3 cellular contexts compared by ENCODE assay signal in genomic region chr17:54524501-54524900, GRCh38.
TF ChIP-seq lines count a peak whose summit lies in the region.

No MANE protein-coding gene starts in this region.

TF ChIP-seq in A549, 52 proteins besides CTCF, POLR2A, EP300 and RAD21:
- TF ChIP-seq PHF8 (IDR thresholded peaks at IDR 0.05; ENCODE audit: borderline replicate concordance, low read depth), result no peak
- peak; percentile 18 to 65; a peak in 3 of 4 replicates for TF ChIP-seq CEBPB (IDR thresholded peaks at IDR 0.05)

TF ChIP-seq in IMR-90, 13 proteins besides CTCF, POLR2A, EP300 and RAD21:
- TF ChIP-seq CEBPB (IDR thresholded peaks at IDR 0.05; ENCODE audit: low read depth, low read length) (peak; percentile 90), MAZ (IDR thresholded peaks at IDR 0.05; ENCODE audit: borderline replicate concordance, low read depth, low read length) (no peak)

TF ChIP-seq in H1, 55 proteins besides CTCF, POLR2A, EP300 and RAD21:
- TF ChIP-seq CEBPB (IDR thresholded peaks at IDR 0.05; ENCODE audit: low read depth, low read length) (peak; percentile 98), YY1 (IDR thresholded peaks at IDR 0.05; ENCODE audit: low read depth, low read length) (no peak)
